1 cellular context compared by ENCODE assay signal in genomic region chr7:32998363-32999171, GRCh38.
A peak's percentile ranks its signal among the peaks of the same experiment; 100 is the strongest.
TF ChIP-seq lines count a peak whose summit lies in the region.

No MANE protein-coding gene starts in this region.

TF ChIP-seq in endothelial cell of umbilical vein, 7 proteins besides CTCF, POLR2A, EP300 and RAD21:
- TF ChIP-seq POLR2AphosphoS5 (IDR thresholded peaks at IDR 0.05; ENCODE audit: insufficient read depth, low read depth, low read length): peak; percentile 34
- TF ChIP-seq, protein P1, sequence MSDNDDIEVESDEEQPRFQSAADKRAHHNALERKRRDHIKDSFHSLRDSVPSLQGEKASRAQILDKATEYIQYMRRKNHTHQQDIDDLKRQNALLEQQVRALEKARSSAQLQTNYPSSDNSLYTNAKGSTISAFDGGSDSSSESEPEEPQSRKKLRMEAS (IDR thresholded peaks at IDR 0.05; ENCODE audit: insufficient read depth, insufficient read length): peak; percentile 62
